21 cellular contexts compared by ENCODE assay signal in genomic region chr20:46636514-46636913, GRCh38. TPM values are rescaled to one million over a fixed set of nuclear protein-coding genes. Genes with fewer than 3 reads are reported as not detected.
"Had no signal": no experiment of that assay in that cellular context is flagged by ENCODE, and none has a peak within 500 bp of the region (broad histone marks: within the 10 kb centered on the region; RNA-seq: fewer than 3 reads in every experiment).

No MANE protein-coding gene starts in this region.

- H3K4me1 Mint-ChIP-seq: IgD-negative memory B cell had no signal

- H3K4me2 ChIP-seq: SK-N-SH had no signal

- H3K9me3 Mint-ChIP-seq: IgD-negative memory B cell had no signal

- H3K9me3 ChIP-seq: SK-N-SH had no signal

- DNase-seq: KBM-7, NCI-H1092 treated with DMSO at 0.1 percent for 48 hours, NCI-H1436, NCI-H187, NCI-H2029, NCI-H2081 treated with DMSO at 0.1 percent for 48 hours, NCI-H2171, NCI-H226, NCI-H446, NCI-H510A, NCI-H524 treated with DMSO at 0.1 percent for 48 hours, NCI-H69, NCI-H774, RPMI8226, SHP77, SK-N-SH, SW 1271 had no signal

- H3K4me3 Mint-ChIP-seq: IgD-negative memory B cell had no signal

- H3K36me3 Mint-ChIP-seq: IgD-negative memory B cell had no signal

- FAIRE-seq: RCC 7860 had no signal

- H3K27ac Mint-ChIP-seq: IgD-negative memory B cell had no signal

- H3K9ac ChIP-seq: SK-N-SH had no signal

RNA-seq across cellular contexts. Expression of gene SLC13A3, which starts 14.7 kb away (rescaled TPM):
- total RNA-seq: HT1080, MCF 10A had no signal
- polyA plus RNA-seq: IgD-negative memory B cell had no signal
